ENCODE assay signal across 1 cellular context in genomic region chr9:133869674-133870419, GRCh38.
TF ChIP-seq lines count a peak whose summit lies in the region.

No MANE protein-coding gene starts in this region.

TF ChIP-seq in K562, 482 proteins besides CTCF, POLR2A, EP300 and RAD21 (continued from another document):
- TF ChIP-seq SAP30 (IDR thresholded peaks at IDR 0.05; ENCODE audit: borderline replicate concordance, insufficient read depth, low read depth, low read length, poor library complexity, severe bottlenecking): no peak
- TF ChIP-seq ZNF174 (CRISPR knock-in tag; IDR thresholded peaks at IDR 0.05): no peak
- no peak for TF ChIP-seq AFF4 (CRISPR knock-in tag; IDR thresholded peaks at IDR 0.05)
